9 cellular contexts compared by ENCODE assay signal in genomic region chr3:105353485-105354161, GRCh38. TPM values are rescaled to one million over a fixed set of nuclear protein-coding genes. Genes with fewer than 3 reads are reported as not detected.
DNase-seq lines count a peak whose midpoint lies in the region; ATAC-seq and TF ChIP-seq lines count a peak whose summit lies in the region.
"Had no signal": no experiment of that assay in that cellular context is flagged by ENCODE, and none has a peak within 500 bp of the region (broad histone marks: within the 10 kb centered on the region; RNA-seq: fewer than 3 reads in every experiment).

No MANE protein-coding gene starts in this region.

- no peaks in the 10 kb centered on the region for H4K20me1 ChIP-seq in BLaER1 treated with 17β-estradiol and CSF1 and Interleukin-3, amounts not matched to agents 10 nM and 100 nM

- peak overlapping the region in 6 of 11 experiments; percentile 5 to 90 (median 84); a peak in 12 of 22 replicates for H3K27ac ChIP-seq in BLaER1 treated with 17β-estradiol and CSF1 and Interleukin-3, amounts not matched to agents 10 nM and 100 nM
- H3K27ac ChIP-seq in lower lobe of right lung, result peak overlapping the region; percentile 75
- H3K27ac ChIP-seq in transverse colon, result no peak overlapping the region

- H3K9ac ChIP-seq in BLaER1 treated with 17β-estradiol and CSF1 and Interleukin-3, amounts not matched to agents 10 nM and 100 nM, result no peak overlapping the region; a peak in 1 of 22 replicates

- TF ChIP-seq CTCF in brain (conservative IDR thresholded peaks at IDR 0.05), result no peak
- TF ChIP-seq CTCF in lower lobe of right lung (IDR thresholded peaks at IDR 0.05), result no peak
- TF ChIP-seq CTCF in transverse colon (IDR thresholded peaks at IDR 0.05), result no peak

- H3K27me3 ChIP-seq in BLaER1 treated with 17β-estradiol and CSF1 and Interleukin-3, amounts not matched to agents 10 nM and 100 nM, result no peaks in the 10 kb centered on the region
- H3K27me3 ChIP-seq in lower lobe of right lung (ENCODE audit: low read depth) (peaks cover 7% of the 10 kb centered on the region), transverse colon (peaks cover 32% of the 10 kb centered on the region)

- in situ Hi-C loops in transverse colon (cut with MboI; ENCODE audit: low pct_ligation_motif_present in 1 of 4, low pct_unique_long_range_greater_than_20kb in 1 of 4, low sequenced_read_pairs in 3 of 4), result loop anchor here in 1 of 4 donors (25.0 kb wide), 1 partner anchor 741 kb away; no protein-coding TSS in a partner anchor

- WGBS in transverse colon (ENCODE audit: low coverage in 1 of 2), 2 donors, result 33 to 59% methylated on average over 1 to 37 of the region's 37 CpGs

- no peaks in the 10 kb centered on the region for H3K36me3 Mint-ChIP-seq in brain
- H3K36me3 Mint-ChIP-seq: activated naive CD4-positive, alpha-beta T cell treated with anti-CD3 and anti-CD28 coated beads, Interleukin-2, amount 50 U/mL, for 24 hours had no signal

- H3K27me3 Mint-ChIP-seq in brain, result peaks cover 22% of the 10 kb centered on the region

- no peak for TF ChIP-seq EP300 in transverse colon (IDR thresholded peaks at IDR 0.05; ENCODE audit: low read depth)

- intact Hi-C loops in lower lobe of right lung (cut with DNase I), result no loop called here
- intact Hi-C loops in transverse colon (cut with DNase I; ENCODE audit: low total_unique reads), result no loop called here

- no peaks in the 10 kb centered on the region for H3K9me3 Mint-ChIP-seq in brain
- H3K9me3 Mint-ChIP-seq: activated naive CD4-positive, alpha-beta T cell treated with anti-CD3 and anti-CD28 coated beads, Interleukin-2, amount 50 U/mL, for 24 hours had no signal

- peaks cover 7 to 45% (median 12%) of the 10 kb centered on the region in 11 experiments; a peak in 20 of 22 replicates for H3K9me3 ChIP-seq in BLaER1 treated with 17β-estradiol and CSF1 and Interleukin-3, amounts not matched to agents 10 nM and 100 nM (replicated peaks in 1 of 11)
- H3K9me3 ChIP-seq in lower lobe of right lung (no peaks in the 10 kb centered on the region), transverse colon (no peaks in the 10 kb centered on the region)

- 0 out of 22 replicates have a peak, but pooled peaks cover 0 to 6% (median 0%) of the 10 kb centered on the region in 11 experiments for H3K36me3 ChIP-seq in BLaER1 treated with 17β-estradiol and CSF1 and Interleukin-3, amounts not matched to agents 10 nM and 100 nM
- H3K36me3 ChIP-seq in lower lobe of right lung, result no peaks in the 10 kb centered on the region
- H3K36me3 ChIP-seq in transverse colon, result no peaks in the 10 kb centered on the region

- TF ChIP-seq POLR2A in transverse colon (IDR thresholded peaks at IDR 0.05), result no peak

- H3K27ac Mint-ChIP-seq in brain, result no peak overlapping the region
- H3K27ac Mint-ChIP-seq: activated naive CD4-positive, alpha-beta T cell treated with anti-CD3 and anti-CD28 coated beads, Interleukin-2, amount 50 U/mL, for 24 hours had no signal

- peak overlapping the region; percentile 14 to 85 (median 39) for H3K4me3 Mint-ChIP-seq in brain
- H3K4me3 Mint-ChIP-seq: activated naive CD4-positive, alpha-beta T cell treated with anti-CD3 and anti-CD28 coated beads, Interleukin-2, amount 50 U/mL, for 24 hours had no signal

- ATAC-seq in HG02610 (IDR thresholded peaks at IDR 0.05; ENCODE audit: unreplicated experiment) (peak; percentile 39), lower lobe of right lung (peak; percentile 52 to 68)

- DNase-seq in lower lobe of right lung (peak; percentile 62), transverse colon (no peak), COLO668 (lab: John Stamatoyannopoulos, UW; ENCODE audit: unreplicated experiment) (no peak), RKO (ENCODE audit: low spot score) (no peak)
- DNase-seq in activated CD4-positive, alpha-beta T cell treated with anti-CD3 and anti-CD28 coated beads, Interleukin-2, amount 50 U/mL, for 4 hours, result no peak

- H3K4me1 ChIP-seq in BLaER1 treated with 17β-estradiol and CSF1 and Interleukin-3, amounts not matched to agents 10 nM and 100 nM, result peaks cover 0 to 83% (median 28%) of the 10 kb centered on the region in 10 experiments; a peak in 12 of 20 replicates
- no peaks in the 10 kb centered on the region for H3K4me1 ChIP-seq in lower lobe of right lung
- no peaks in the 10 kb centered on the region for H3K4me1 ChIP-seq in transverse colon

- H3K4me2 ChIP-seq in BLaER1 treated with 17β-estradiol and CSF1 and Interleukin-3, amounts not matched to agents 10 nM and 100 nM, result peak overlapping the region in 4 of 11 experiments; percentile 42 to 75 (median 68); a peak in 8 of 22 replicates

- no peak overlapping the region for H3K4me3 ChIP-seq in BLaER1 treated with 17β-estradiol and CSF1 and Interleukin-3, amounts not matched to agents 10 nM and 100 nM
- H3K4me3 ChIP-seq in lower lobe of right lung, result peak overlapping the region; percentile 41
- peak overlapping the region in 3 of 4 donors; percentile 5 to 34 (median 8) for H3K4me3 ChIP-seq in transverse colon

- H3K4me1 Mint-ChIP-seq in brain, result peaks cover 9% of the 10 kb centered on the region

RNA-seq across cellular contexts. Expression of gene ALCAM, which starts 13.1 kb away (rescaled TPM):
- 21.5 TPM for polyA plus RNA-seq in brain (ENCODE audit: insufficient read depth, low read depth, low replicate concordance)
- total RNA-seq in lower lobe of right lung, result 174 TPM
- total RNA-seq in transverse colon, result 10 to 100 TPM in 3 of 4 donors, 1 to 10 TPM in 1; 9.4 to 25.9 (median 16.6) TPM

Comparison
In these comparisons a context has a peak if more than half of its experiments do, and no peak if none do; other contexts are left out.
1. H3K27ac ChIP-seq: peak in BLaER1 treated with 17β-estradiol and CSF1 and Interleukin-3, amounts not matched to agents 10 nM and 100 nM (6 of 11) and lower lobe of right lung (single experiment); none in transverse colon (0 of 4).
2. H3K4me3 ChIP-seq: peak in lower lobe of right lung (single experiment) and transverse colon (3 of 4); none in BLaER1 treated with 17β-estradiol and CSF1 and Interleukin-3, amounts not matched to agents 10 nM and 100 nM (0 of 10).